In genomic region chr2:55230551-55230950, GRCh38 we compare ENCODE assay signal across 12 cellular contexts. TPM values are rescaled to one million over a fixed set of nuclear protein-coding genes. Genes with fewer than 3 reads are reported as not detected.
DNase-seq lines count a peak whose midpoint lies in the region; ATAC-seq and TF ChIP-seq lines count a peak whose summit lies in the region.
"Had no signal": no experiment of that assay in that cellular context is flagged by ENCODE, and none has a peak within 500 bp of the region (broad histone marks: within the 10 kb centered on the region; RNA-seq: fewer than 3 reads in every experiment).

No MANE protein-coding gene starts in this region.

- peaks cover 19 to 35% of the 10 kb centered on the region in 2 donors for H3K36me3 Mint-ChIP-seq in CD4-positive, alpha-beta memory T cell
- peaks cover 30% of the 10 kb centered on the region for H3K36me3 Mint-ChIP-seq in activated naive CD8-positive, alpha-beta T cell
- H3K36me3 Mint-ChIP-seq in natural killer cell treated with Interleukin-12 subunit alpha and Interleukin-12 subunit beta and Interleukin-15 and Interleukin-18, amount 100 ng/mL, for 72 hours, result peaks cover 29% of the 10 kb centered on the region

- H3K27ac ChIP-seq in CD4-positive, alpha-beta memory T cell (ENCODE audit: low read depth, low read length), result no peak overlapping the region
- no peak overlapping the region for H3K27ac ChIP-seq in left lung
- H3K27ac ChIP-seq: testis had no signal

- POLR2A ChIA-PET in CD4-positive, alpha-beta memory T cell (lab: Charles Lee; ENCODE audit: partially characterized antibody), result no interaction called here

- TF ChIP-seq CTCF in HFF-Myc (IDR thresholded peaks at IDR 0.05; ENCODE audit: low read depth, low read length, missing control alignments) (no peak), left lung (IDR thresholded peaks at IDR 0.05) (no peak)

- H3K4me3 Mint-ChIP-seq in CD4-positive, alpha-beta memory T cell, result peak overlapping the region; percentile 43 to 100 (median 99)
- H3K4me3 Mint-ChIP-seq in activated naive CD8-positive, alpha-beta T cell, result peak overlapping the region; percentile 97
- peak overlapping the region; percentile 100 for H3K4me3 Mint-ChIP-seq in natural killer cell treated with Interleukin-12 subunit alpha and Interleukin-12 subunit beta and Interleukin-15 and Interleukin-18, amount 100 ng/mL, for 72 hours

- H3K4me1 ChIP-seq in CD4-positive, alpha-beta memory T cell (ENCODE audit: insufficient read depth, low read length), result peaks cover 55% of the 10 kb centered on the region
- peaks cover 11 to 53% of the 10 kb centered on the region in 2 donors for H3K4me1 ChIP-seq in left lung

- peak overlapping the region; percentile 1 to 97 (median 53) for H3K27ac Mint-ChIP-seq in CD4-positive, alpha-beta memory T cell
- peak overlapping the region; percentile 4 for H3K27ac Mint-ChIP-seq in activated naive CD8-positive, alpha-beta T cell
- peak overlapping the region; percentile 99 for H3K27ac Mint-ChIP-seq in natural killer cell treated with Interleukin-12 subunit alpha and Interleukin-12 subunit beta and Interleukin-15 and Interleukin-18, amount 100 ng/mL, for 72 hours

- no peak overlapping the region for H3K4me3 ChIP-seq in CD4-positive, alpha-beta memory T cell (ENCODE audit: low read length in 2 of 2)
- peak overlapping the region; percentile 86; the same call in 1 of the 2 replicates for H3K4me3 ChIP-seq in HFF-Myc (replicated peaks; ENCODE audit: low read depth, low read length)
- H3K4me3 ChIP-seq in left lung, result no peak overlapping the region

- peaks cover 47 to 77% (median 63%) of the 10 kb centered on the region in 4 donors for H3K4me1 Mint-ChIP-seq in CD4-positive, alpha-beta memory T cell
- peaks cover 61% of the 10 kb centered on the region for H3K4me1 Mint-ChIP-seq in activated naive CD8-positive, alpha-beta T cell (ENCODE audit: low read depth)
- peaks cover 47 to 55% of the 10 kb centered on the region in 2 donors for H3K4me1 Mint-ChIP-seq in natural killer cell treated with Interleukin-12 subunit alpha and Interleukin-12 subunit beta and Interleukin-15 and Interleukin-18, amount 100 ng/mL, for 72 hours (ENCODE audit: low read depth in 2 of 2)

- H3K27me3 ChIP-seq in CD4-positive, alpha-beta memory T cell (ENCODE audit: insufficient read depth, low read length), result no peaks in the 10 kb centered on the region
- H3K27me3 ChIP-seq in left lung, result no peaks in the 10 kb centered on the region
- H3K27me3 ChIP-seq: testis had no signal

- H3K27me3 Mint-ChIP-seq in CD4-positive, alpha-beta memory T cell, result no peaks in the 10 kb centered on the region
- no peaks in the 10 kb centered on the region for H3K27me3 Mint-ChIP-seq in activated naive CD8-positive, alpha-beta T cell
- no peaks in the 10 kb centered on the region for H3K27me3 Mint-ChIP-seq in natural killer cell treated with Interleukin-12 subunit alpha and Interleukin-12 subunit beta and Interleukin-15 and Interleukin-18, amount 100 ng/mL, for 72 hours

- no peaks in the 10 kb centered on the region for H3K9me3 Mint-ChIP-seq in CD4-positive, alpha-beta memory T cell
- peaks cover 7% of the 10 kb centered on the region for H3K9me3 Mint-ChIP-seq in activated naive CD8-positive, alpha-beta T cell (ENCODE audit: low read depth)
- no peaks in the 10 kb centered on the region for H3K9me3 Mint-ChIP-seq in natural killer cell treated with Interleukin-12 subunit alpha and Interleukin-12 subunit beta and Interleukin-15 and Interleukin-18, amount 100 ng/mL, for 72 hours

- no peaks in the 10 kb centered on the region for H3K9me3 ChIP-seq in CD4-positive, alpha-beta memory T cell (ENCODE audit: control insufficient read depth in 1 of 2, low read length in 2 of 2)
- H3K9me3 ChIP-seq in left lung, result no peaks in the 10 kb centered on the region
- H3K9me3 ChIP-seq: testis had no signal

- CTCF ChIA-PET in CD4-positive, alpha-beta memory T cell (lab: Charles Lee; ENCODE audit: partially characterized antibody), result no interaction called here

- ATAC-seq in natural killer cell treated with Interleukin-12 subunit alpha and Interleukin-12 subunit beta and Interleukin-15 and Interleukin-18, amount 100 ng/mL, for 72 hours, result no peak
- ATAC-seq in HG03442 (IDR thresholded peaks at IDR 0.05; ENCODE audit: unreplicated experiment), result no peak
- ATAC-seq in GM19328 (IDR thresholded peaks at IDR 0.05; ENCODE audit: unreplicated experiment), result no peak
- no peak for ATAC-seq in left lung

- DNase-seq in CD4-positive, alpha-beta memory T cell, result no peak
- no peak for DNase-seq in HFF-Myc (ENCODE audit: extremely low read depth, low read depth)
- DNase-seq in natural killer cell treated with Interleukin-12 subunit alpha and Interleukin-12 subunit beta and Interleukin-15 and Interleukin-18, amount 100 ng/mL, for 72 hours (ENCODE audit: low spot score), result no peak
- no peak for DNase-seq in left lung
- DNase-seq: DMS 273 treated with DMSO at 0.1 percent for 48 hours, NCI-H1105, NCI-H524 treated with DMSO at 0.1 percent for 48 hours, small intestine, testis had no signal

- H3K36me3 ChIP-seq in CD4-positive, alpha-beta memory T cell (ENCODE audit: insufficient read depth, low read length), result peaks cover 20% of the 10 kb centered on the region
- H3K36me3 ChIP-seq in left lung, result peaks cover 0 to 18% of the 10 kb centered on the region in 2 donors

- intact Hi-C loops in CD4-positive, alpha-beta memory T cell (cut with micrococcal nuclease), result loop anchor here (5.0 to 10.0 kb wide), 2 partner anchors 52 to 666 kb away; no protein-coding TSS in a partner anchor
- intact Hi-C loops in left lung (cut with DNase I), result no loop called here

RNA-seq across cellular contexts. Expression of gene CLHC1, which starts 1.5 kb away (rescaled TPM):
- 10 to 100 TPM; 12.4 to 14.2 TPM for total RNA-seq in CD4-positive, alpha-beta memory T cell
- polyA plus RNA-seq in CD4-positive, alpha-beta memory T cell, result 1 to 10 TPM; 1.0 to 2.6 TPM
- 10 to 100 TPM in 1 of 2 donors, 1 to 10 TPM in 1; 9.7 to 13.1 TPM for total RNA-seq in natural killer cell treated with Interleukin-12 subunit alpha and Interleukin-12 subunit beta and Interleukin-15 and Interleukin-18, amount 100 ng/mL, for 72 hours
- total RNA-seq in left lung, result 1 to 10 TPM; 9.2 to 9.7 TPM

RNA-seq across cellular contexts. Expression of gene RPS27A, which starts 1.9 kb away (rescaled TPM):
- 1,000 to 10,000 TPM; 2,280 to 2,392 TPM for total RNA-seq in CD4-positive, alpha-beta memory T cell
- polyA plus RNA-seq in CD4-positive, alpha-beta memory T cell, result 1,000 to 10,000 TPM; 2,677 to 3,667 TPM
- total RNA-seq in natural killer cell treated with Interleukin-12 subunit alpha and Interleukin-12 subunit beta and Interleukin-15 and Interleukin-18, amount 100 ng/mL, for 72 hours, result 100 to 1,000 TPM; 746 to 804 TPM
- total RNA-seq in left lung, result 100 to 1,000 TPM; 703 to 736 TPM

RNA-seq across cellular contexts. Expression of gene MTIF2, which starts 38.5 kb away (rescaled TPM):
- total RNA-seq in CD4-positive, alpha-beta memory T cell, result 10 to 100 TPM; 33.1 to 38.6 TPM
- polyA plus RNA-seq in CD4-positive, alpha-beta memory T cell, result 10 to 100 TPM; 11.7 to 17.6 TPM
- total RNA-seq in natural killer cell treated with Interleukin-12 subunit alpha and Interleukin-12 subunit beta and Interleukin-15 and Interleukin-18, amount 100 ng/mL, for 72 hours, result 10 to 100 TPM; 33.9 to 39.4 TPM
- 10 to 100 TPM; 19.8 to 29.1 TPM for total RNA-seq in left lung

Comparison
In these comparisons a context has a peak if more than half of its experiments do, and no peak if none do; other contexts are left out.
1. H3K27ac Mint-ChIP-seq: peak in every context shown above with its lines; median percentile 99 in natural killer cell treated with Interleukin-12 subunit alpha and Interleukin-12 subunit beta and Interleukin-15 and Interleukin-18, amount 100 ng/mL, for 72 hours; 53 in CD4-positive, alpha-beta memory T cell; 4 in activated naive CD8-positive, alpha-beta T cell.